ENCODE assay signal across 10 cellular contexts in the genomic region with DNA sequence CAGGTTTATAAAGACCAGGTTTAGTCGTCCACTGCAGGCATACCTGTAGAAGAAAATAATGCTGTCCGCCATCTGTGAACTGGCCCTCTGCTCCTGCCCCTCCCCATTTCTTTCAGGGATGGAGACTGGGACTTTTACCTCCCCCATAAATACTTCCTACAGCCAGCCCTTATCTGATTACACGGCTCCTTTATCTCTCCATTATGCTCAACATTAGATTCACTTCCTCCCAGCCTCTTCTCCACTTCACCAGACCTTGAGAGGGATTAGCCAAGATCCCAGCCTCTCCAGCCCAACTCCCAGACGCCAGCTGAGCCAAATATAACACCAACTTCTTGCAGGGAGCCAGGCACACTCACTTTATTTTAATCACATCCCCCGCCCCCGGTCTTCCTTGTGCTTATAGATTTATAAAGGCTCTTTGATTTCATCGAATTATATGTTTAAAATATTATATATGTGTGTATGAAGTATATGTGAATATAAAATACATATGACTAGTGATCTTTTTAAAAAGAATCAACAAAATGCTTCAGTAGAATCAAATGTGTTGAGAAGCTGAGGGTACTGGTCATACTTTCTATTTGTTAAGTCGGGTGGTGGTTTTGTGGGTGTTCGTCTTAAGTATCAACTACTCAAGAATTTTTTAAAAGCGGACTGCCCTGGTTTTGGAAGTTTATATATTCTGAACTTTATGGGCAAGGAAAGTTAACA.
DNase-seq lines count a peak whose midpoint lies in the region; ATAC-seq and TF ChIP-seq lines count a peak whose summit lies in the region.
"Had no signal": no experiment of that assay in that cellular context is flagged by ENCODE, and none has a peak within 500 bp of the region (broad histone marks: within the 10 kb centered on the region; RNA-seq: fewer than 3 reads in every experiment).

No MANE protein-coding gene starts in this region.

- H3K36me3 ChIP-seq in DOHH2 (ENCODE audit: control insufficient read depth, low read length) (peaks cover 3% of the 10 kb centered on the region; the same call in 1 of the 2 replicates), colonic mucosa (no peaks in the 10 kb centered on the region), body of pancreas (replicated peaks in 1 of 2; ENCODE audit: insufficient read depth in 1 of 2, low read depth in 2 of 2) (no peaks in the 10 kb centered on the region), tibial nerve (no peaks in the 10 kb centered on the region)
- H3K36me3 ChIP-seq: BE2C had no signal

- H3K4me1 Mint-ChIP-seq in nephron = peaks cover 72% of the 10 kb centered on the region

- H3K4me2 ChIP-seq in DOHH2 (ENCODE audit: low read length) = peak overlapping the region; percentile 58

- H3K79me2 ChIP-seq in DOHH2 (ENCODE audit: control insufficient read depth, low read length) = peaks cover 91% of the 10 kb centered on the region

- peak overlapping the region; percentile 20 to 51 (median 22) for H3K4me3 Mint-ChIP-seq in nephron

- peaks cover 11% of the 10 kb centered on the region; the same call in 1 of the 2 replicates for H3F3A ChIP-seq in DOHH2 (ENCODE audit: control insufficient read depth, insufficient read depth)

- H3K27ac Mint-ChIP-seq in nephron = peak overlapping the region; percentile 43 to 88 (median 83)

- ATAC-seq in body of pancreas (no peak), GM18519 (IDR thresholded peaks at IDR 0.05; ENCODE audit: low FRiP score, unreplicated experiment) (no peak)

- H3K4me3 ChIP-seq in DOHH2 (ENCODE audit: low read length) (peak overlapping the region; percentile 42), colonic mucosa (no peak overlapping the region), body of pancreas (no peak overlapping the region), tibial nerve (no peak overlapping the region)

- H3K4me1 ChIP-seq in DOHH2 (ENCODE audit: control insufficient read depth, low read length) = peaks cover 74% of the 10 kb centered on the region
- peaks cover 23% of the 10 kb centered on the region for H3K4me1 ChIP-seq in colonic mucosa
- peaks cover 6% of the 10 kb centered on the region for H3K4me1 ChIP-seq in body of pancreas
- H3K4me1 ChIP-seq in tibial nerve = peaks cover 0 to 71% (median 13%) of the 10 kb centered on the region in 4 donors

- H3K9me3 Mint-ChIP-seq in nephron = no peaks in the 10 kb centered on the region

- intact Hi-C loops in colonic mucosa (cut with DNase I) = no loop called here
- intact Hi-C loops in body of pancreas (cut with DNase I) = no loop called here

- DNase-seq in NCI-H226 (peak; percentile 30), colonic mucosa (peak; percentile 36), body of pancreas (no peak), tibial nerve (ENCODE audit: low spot score in 2 of 2) (no peak), inferior parietal cortex (ENCODE audit: extremely low spot score) (no peak)
- DNase-seq: activated CD8-positive, alpha-beta memory T cell treated with anti-CD3 and anti-CD28 coated beads for 24 hours; BE2C had no signal

- no peaks in the 10 kb centered on the region for H3K27me3 ChIP-seq in DOHH2 (ENCODE audit: control insufficient read depth, low read length)
- no peaks in the 10 kb centered on the region for H3K27me3 ChIP-seq in colonic mucosa
- no peaks in the 10 kb centered on the region for H3K27me3 ChIP-seq in body of pancreas
- no peaks in the 10 kb centered on the region for H3K27me3 ChIP-seq in tibial nerve
- H3K27me3 ChIP-seq: BE2C had no signal

- H3K36me3 Mint-ChIP-seq in nephron (ENCODE audit: low read depth) = peaks cover 11% of the 10 kb centered on the region

- 71 to 75% methylated on average over 10 of the region's 10 CpGs for WGBS in body of pancreas, 2 donors
- WGBS in tibial nerve, 2 donors = 65 to 66% methylated on average over 10 of the region's 10 CpGs

- no peaks in the 10 kb centered on the region for H4K20me1 ChIP-seq in DOHH2 (ENCODE audit: control insufficient read depth, insufficient read depth, low read depth, low read length)

- H3K27ac ChIP-seq in DOHH2 (ENCODE audit: low read depth, low read length) = peak overlapping the region; percentile 68
- peak overlapping the region; percentile 28 for H3K27ac ChIP-seq in colonic mucosa
- no peak overlapping the region for H3K27ac ChIP-seq in body of pancreas
- H3K27ac ChIP-seq in tibial nerve = peak overlapping the region in 2 of 4 donors; percentile 1 to 23

- no peaks in the 10 kb centered on the region for H3K9me2 ChIP-seq in DOHH2 (replicated peaks; ENCODE audit: control insufficient read depth, low read length)

- no peak overlapping the region for H3K9ac ChIP-seq in colonic mucosa (ENCODE audit: low read depth in 2 of 2, low read length in 2 of 2)

- TF ChIP-seq EP300 in tibial nerve (IDR thresholded peaks at IDR 0.05) = no peak

- TF ChIP-seq POLR2A in body of pancreas (IDR thresholded peaks at IDR 0.05) (no peak), tibial nerve (IDR thresholded peaks at IDR 0.05) (no peak)

- H3K27me3 Mint-ChIP-seq in nephron (ENCODE audit: low read depth) = no peaks in the 10 kb centered on the region

- no peak for TF ChIP-seq CTCF in DOHH2 (IDR thresholded peaks at IDR 0.05; ENCODE audit: low read depth, low read length, poor library complexity, severe bottlenecking)
- TF ChIP-seq CTCF in colonic mucosa (IDR thresholded peaks at IDR 0.05) = no peak
- no peak for TF ChIP-seq CTCF in nephron (IDR thresholded peaks at IDR 0.05; ENCODE audit: unreplicated experiment in 3 of 3)
- TF ChIP-seq CTCF in body of pancreas (IDR thresholded peaks at IDR 0.05) = no peak
- TF ChIP-seq CTCF in tibial nerve (IDR thresholded peaks at IDR 0.05) = peak in 1 of 5 experiments; percentile 2

- H3K9me3 ChIP-seq in DOHH2 (ENCODE audit: control insufficient read depth, insufficient read depth, low read length) = no peaks in the 10 kb centered on the region
- no peaks in the 10 kb centered on the region for H3K9me3 ChIP-seq in colonic mucosa
- no peaks in the 10 kb centered on the region for H3K9me3 ChIP-seq in body of pancreas
- no peaks in the 10 kb centered on the region for H3K9me3 ChIP-seq in tibial nerve
- H3K9me3 ChIP-seq: BE2C had no signal

Comparison
In these comparisons a context has a peak if more than half of its experiments do, and no peak if none do; other contexts are left out.
1. H3K27ac ChIP-seq: peak in DOHH2 (single experiment) and colonic mucosa (single experiment); none in body of pancreas (0 of 4).
2. DNase-seq: peak in NCI-H226 (single experiment) and colonic mucosa (single experiment); none in body of pancreas (0 of 4), tibial nerve (0 of 2) and inferior parietal cortex (single experiment).